Comparison of ENCODE assay signal across 10 cellular contexts in the genomic region with DNA sequence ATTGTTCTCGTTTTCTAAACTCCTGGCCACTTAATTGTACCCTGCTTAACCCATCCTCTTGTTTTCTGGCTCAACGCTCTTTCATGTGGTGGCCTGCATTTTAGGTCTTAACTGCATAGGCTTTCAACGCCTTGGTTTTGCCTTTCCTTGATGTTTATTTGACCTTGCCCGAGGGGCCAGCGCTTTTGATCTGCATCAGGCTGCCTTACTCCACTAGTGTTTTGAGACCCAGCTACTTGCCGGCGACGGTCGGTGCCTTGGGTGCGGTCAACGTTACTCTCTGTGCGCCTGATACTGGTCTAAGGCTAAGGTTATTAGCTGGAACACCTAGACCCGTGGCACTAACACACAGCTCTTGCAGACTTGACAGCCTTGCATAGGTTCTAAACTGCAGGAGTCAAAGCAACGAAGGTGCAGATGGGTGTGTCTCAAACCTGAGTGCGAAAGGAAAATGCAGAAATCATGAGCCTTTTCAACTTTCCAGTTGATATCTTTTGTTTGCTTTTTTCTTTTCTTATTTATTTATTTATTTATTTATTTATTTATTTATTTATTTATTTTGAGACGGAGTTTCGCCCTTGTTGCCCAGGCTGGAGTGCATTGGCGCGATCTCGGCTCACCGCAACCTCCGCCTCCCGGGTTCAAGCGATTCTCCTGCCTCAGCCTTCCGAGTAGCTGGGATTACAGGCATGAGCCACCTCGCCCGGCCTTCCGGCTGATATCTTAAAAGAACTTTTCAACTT.
DNase-seq lines count a peak whose midpoint lies in the region; ATAC-seq, FAIRE-seq and TF ChIP-seq lines count a peak whose summit lies in the region.
"Had no signal": no experiment of that assay in that cellular context is flagged by ENCODE, and none has a peak within 500 bp of the region (broad histone marks: within the 10 kb centered on the region; RNA-seq: fewer than 3 reads in every experiment).

No MANE protein-coding gene starts in this region.

- H3K4me1 ChIP-seq in A549 = peaks cover 8% of the 10 kb centered on the region; the same call in 2 of the 3 replicates
- H3K4me1 ChIP-seq in gastroesophageal sphincter = peaks cover 0 to 17% (median 0%) of the 10 kb centered on the region in 3 donors

- H3K36me3 ChIP-seq in gastroesophageal sphincter = peaks cover 0 to 4% of the 10 kb centered on the region in 2 donors

- FAIRE-seq in A549 (lab: Jason Lieb, UNC) = no peak
- FAIRE-seq in G401.6 (lab: Jason Lieb, UNC) = peak; percentile 41

- TF ChIP-seq POLR2A in A549 (IDR thresholded peaks at IDR 0.05; ENCODE audit: low read length) (no peak), gastroesophageal sphincter (IDR thresholded peaks at IDR 0.05) (no peak)

- H3K27me3 Mint-ChIP-seq in immature natural killer cell (ENCODE audit: low read depth in 3 of 3) = peaks cover 0 to 1% (median 0%) of the 10 kb centered on the region in 3 donors
- no peaks in the 10 kb centered on the region for H3K27me3 Mint-ChIP-seq in activated T-cell treated with anti-CD3 and anti-CD28 coated beads, Interleukin-2, amount 50 U/mL, for 72 hours (ENCODE audit: low read depth)

- H3K4me3 ChIP-seq in A549 (no peak overlapping the region), gastroesophageal sphincter (no peak overlapping the region)

- no peak for DNase-seq in A549 (ENCODE audit: low read depth in 1 of 2, low spot score in 1 of 2)
- DNase-seq in amniotic epithelial cell (ENCODE audit: low read depth) = peak; percentile 17
- no peak for DNase-seq in immature natural killer cell
- no peak for DNase-seq in NCI-H526 (lab: John Stamatoyannopoulos, UW)
- DNase-seq in HUDEP-2 (lab: John Stamatoyannopoulos, UW; ENCODE audit: unreplicated experiment in 76 of 76) = no peak
- no peak for DNase-seq in activated T-cell treated with anti-CD3 and anti-CD28 coated beads, Interleukin-2, amount 50 U/mL, for 72 hours
- DNase-seq: NCI-H187 treated with DMSO at 0.1 percent for 48 hours; stimulated activated naive CD8-positive, alpha-beta T cell treated with anti-CD3 and anti-CD28 coated beads, Interleukin-15, Interleukin-2, amounts not matched to agents 100 U/mL and 50 U/mL, for 24 hours had no signal

- TF ChIP-seq EP300 in A549 (IDR thresholded peaks at IDR 0.05) (no peak), gastroesophageal sphincter (IDR thresholded peaks at IDR 0.05) (no peak)

- no peak for TF ChIP-seq RAD21 in A549 (conservative IDR thresholded peaks at IDR 0.05 in 1 of 2, IDR thresholded peaks at IDR 0.05 in 1 of 2)

- no peak for ATAC-seq in A549
- ATAC-seq in gastroesophageal sphincter = no peak
- ATAC-seq in activated T-cell treated with anti-CD3 and anti-CD28 coated beads, Interleukin-2, amount 50 U/mL, for 72 hours (replicated peaks in 1 of 2) = no peak
- ATAC-seq: stimulated activated naive CD8-positive, alpha-beta T cell treated with anti-CD3 and anti-CD28 coated beads, Interleukin-15, Interleukin-2, amounts not matched to agents 100 U/mL and 50 U/mL, for 24 hours had no signal

- CTCF ChIA-PET in A549 (lab: Yijun Ruan, JAX) = interaction anchor here (0.7 to 1.5 kb wide), 3 partner anchors 8 to 45 kb away, joined by 3 to 4 read pairs (median 4); a partner anchor contains a TSS

- H3K4me1 Mint-ChIP-seq in immature natural killer cell = no peaks in the 10 kb centered on the region
- H3K4me1 Mint-ChIP-seq in activated T-cell treated with anti-CD3 and anti-CD28 coated beads, Interleukin-2, amount 50 U/mL, for 72 hours (ENCODE audit: low read depth) = peaks cover 22% of the 10 kb centered on the region

- no peak overlapping the region for H3K4me2 ChIP-seq in A549

- POLR2A ChIA-PET in A549 (lab: Yijun Ruan, JAX) = no interaction called here

- H3K36me3 Mint-ChIP-seq in immature natural killer cell = no peaks in the 10 kb centered on the region
- H3K36me3 Mint-ChIP-seq in activated T-cell treated with anti-CD3 and anti-CD28 coated beads, Interleukin-2, amount 50 U/mL, for 72 hours (ENCODE audit: insufficient read depth in 2 of 2) = peaks cover 0 to 2% of the 10 kb centered on the region in 2 donors

- 0 out of 6 replicates have a peak overlapping the region, but pooled peaks of 1 of the 2 experiments have one; percentile 14 for H3K27ac ChIP-seq in A549
- H3K27ac ChIP-seq in gastroesophageal sphincter = no peak overlapping the region

- H3K4me3 Mint-ChIP-seq in immature natural killer cell = peak overlapping the region in 3 of 5 donors; percentile 27 to 58 (median 30)
- H3K4me3 Mint-ChIP-seq in activated T-cell treated with anti-CD3 and anti-CD28 coated beads, Interleukin-2, amount 50 U/mL, for 72 hours = peak overlapping the region in 1 of 2 donors; percentile 32

- peak overlapping the region in 1 of 6 donors; percentile 67 for H3K27ac Mint-ChIP-seq in immature natural killer cell
- H3K27ac Mint-ChIP-seq in activated T-cell treated with anti-CD3 and anti-CD28 coated beads, Interleukin-2, amount 50 U/mL, for 72 hours = no peak overlapping the region

- H3K9me3 ChIP-seq in A549 (no peaks in the 10 kb centered on the region; the same call in 2 of the 3 replicates), gastroesophageal sphincter (peaks cover 0 to 7% (median 0%) of the 10 kb centered on the region in 3 donors)

- H3K27me3 ChIP-seq in gastroesophageal sphincter = peaks cover 56% of the 10 kb centered on the region

- TF ChIP-seq CTCF in A549 (IDR thresholded peaks at IDR 0.05) (no peak), gastroesophageal sphincter (IDR thresholded peaks at IDR 0.05) (no peak)

- WGBS in A549 (ENCODE audit: missing lambda C conversion rate) = 93% methylated on average over 28 of the region's 28 CpGs
- 64 to 66% methylated on average over 21 to 23 of the region's 28 CpGs for WGBS in gastroesophageal sphincter (ENCODE audit: low coverage in 1 of 2), 2 donors

- no peaks in the 10 kb centered on the region for H3K9me3 Mint-ChIP-seq in immature natural killer cell
- H3K9me3 Mint-ChIP-seq in activated T-cell treated with anti-CD3 and anti-CD28 coated beads, Interleukin-2, amount 50 U/mL, for 72 hours = no peaks in the 10 kb centered on the region

TF ChIP-seq in A549, 52 proteins besides CTCF, POLR2A, EP300 and RAD21:
- TF ChIP-seq CEBPB (IDR thresholded peaks at IDR 0.05) (no peak), ZC3H11A (IDR thresholded peaks at IDR 0.05) (peak; percentile 66), TFCP2L1 (CRISPR knock-in tag; IDR thresholded peaks at IDR 0.05) (no peak), JUNB (IDR thresholded peaks at IDR 0.05) (no peak), SMC3 (IDR thresholded peaks at IDR 0.05) (no peak), RARB (CRISPR knock-in tag; IDR thresholded peaks at IDR 0.05) (no peak)
